15 cellular contexts compared by ENCODE assay signal in the genomic region with DNA sequence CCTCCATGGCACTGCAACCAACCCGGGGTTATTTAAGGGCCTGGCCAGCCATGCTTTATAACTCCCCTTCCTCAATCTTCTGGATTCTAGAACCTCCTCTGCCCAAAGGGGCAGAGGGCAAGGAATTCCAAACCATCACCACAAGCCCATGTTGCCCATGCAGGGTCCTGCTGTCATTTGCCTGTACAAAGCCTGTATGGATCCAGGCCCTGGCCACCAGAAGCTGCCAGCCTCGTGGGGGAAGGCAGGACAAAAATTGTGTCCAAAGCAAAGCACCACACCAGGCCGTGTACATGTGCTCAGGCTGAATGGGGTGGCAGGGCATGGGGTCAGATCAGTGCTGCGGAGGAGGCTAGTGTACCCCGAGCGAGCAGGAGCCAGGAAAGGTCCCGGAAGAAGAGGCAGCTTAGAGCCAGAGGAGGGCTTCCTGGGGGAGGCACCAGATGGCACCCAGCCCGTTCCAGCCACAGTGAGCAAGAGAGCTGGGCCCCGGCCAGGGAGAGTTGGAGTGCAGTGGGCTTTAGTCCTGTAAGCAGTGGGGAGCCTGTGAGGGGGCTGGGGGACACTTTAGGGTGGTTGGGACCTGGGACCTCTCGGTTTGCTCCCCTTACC. TPM values are rescaled to one million over a fixed set of nuclear protein-coding genes. Genes with fewer than 3 reads are reported as not detected.
DNase-seq lines count a peak whose midpoint lies in the region; ATAC-seq and TF ChIP-seq lines count a peak whose summit lies in the region.
"Had no signal": no experiment of that assay in that cellular context is flagged by ENCODE, and none has a peak within 500 bp of the region (broad histone marks: within the 10 kb centered on the region; RNA-seq: fewer than 3 reads in every experiment).

No MANE protein-coding gene starts in this region.

- H3K27ac ChIP-seq in colonic mucosa, result peak overlapping the region; percentile 20
- H3K27ac ChIP-seq in mucosa of rectum (ENCODE audit: low read depth in 2 of 2, low read length in 2 of 2), result peak overlapping the region; percentile 49
- peak overlapping the region; percentile 91 to 94 for H3K27ac ChIP-seq in tibial artery
- H3K27ac ChIP-seq: SJCRH30 had no signal

- H3K9me3 Mint-ChIP-seq in T-helper 2 cell treated with Interferon-gamma antibody and Interleukin-4, amounts not matched to agents 5 μg/mL and 100 μg/mL, for 36 hours, result no peaks in the 10 kb centered on the region
- H3K9me3 Mint-ChIP-seq: activated naive CD8-positive, alpha-beta T cell treated with anti-CD3 and anti-CD28 coated beads, Interleukin-2, amount 50 U/mL, for 24 hours had no signal

- ATAC-seq in HG03095 (IDR thresholded peaks at IDR 0.05; ENCODE audit: unreplicated experiment), result no peak
- ATAC-seq: activated naive CD8-positive, alpha-beta T cell treated with anti-CD3 and anti-CD28 coated beads, Interleukin-2, amount 50 U/mL, for 24 hours had no signal

- H3K36me3 Mint-ChIP-seq in T-helper 2 cell treated with Interferon-gamma antibody and Interleukin-4, amounts not matched to agents 5 μg/mL and 100 μg/mL, for 36 hours (ENCODE audit: low read depth), result peaks cover 46% of the 10 kb centered on the region

- no peak for TF ChIP-seq CTCF in colonic mucosa (IDR thresholded peaks at IDR 0.05)
- TF ChIP-seq CTCF in tibial artery (IDR thresholded peaks at IDR 0.05), result no peak

- intact Hi-C loops in colonic mucosa (cut with DNase I) (no loop called here), tibial artery (cut with DNase I; ENCODE audit: low total_unique reads) (no loop called here)

- no peaks in the 10 kb centered on the region for H3K4me1 Mint-ChIP-seq in T-helper 2 cell treated with Interferon-gamma antibody and Interleukin-4, amounts not matched to agents 5 μg/mL and 100 μg/mL, for 36 hours (ENCODE audit: low read depth)
- H3K4me1 Mint-ChIP-seq: activated naive CD8-positive, alpha-beta T cell treated with anti-CD3 and anti-CD28 coated beads, Interleukin-2, amount 50 U/mL, for 24 hours had no signal

- H3K9ac ChIP-seq in colonic mucosa (ENCODE audit: low read depth in 2 of 2, low read length in 2 of 2), result no peak overlapping the region
- no peak overlapping the region for H3K9ac ChIP-seq in mucosa of rectum (ENCODE audit: low read depth in 1 of 2, low read length in 2 of 2)

- H3K36me3 ChIP-seq in colonic mucosa, result peaks cover 59% of the 10 kb centered on the region
- H3K36me3 ChIP-seq in mucosa of rectum (ENCODE audit: control insufficient read depth in 2 of 2, insufficient read depth in 2 of 2, low read length in 2 of 2), result peaks cover 92 to 98% of the 10 kb centered on the region in 2 donors
- H3K36me3 ChIP-seq in tibial artery, result peaks cover 76 to 90% (median 81%) of the 10 kb centered on the region in 3 donors

- H3K4me1 ChIP-seq in colonic mucosa (no peaks in the 10 kb centered on the region), mucosa of rectum (ENCODE audit: control insufficient read depth in 2 of 2, insufficient read depth in 2 of 2, low read length in 2 of 2) (peaks cover 10 to 18% of the 10 kb centered on the region in 2 donors), tibial artery (peaks cover 0 to 100% (median 94%) of the 10 kb centered on the region in 4 donors)

- H3K27me3 ChIP-seq in colonic mucosa (no peaks in the 10 kb centered on the region), mucosa of rectum (ENCODE audit: control insufficient read depth in 2 of 2, insufficient read depth in 2 of 2, low read length in 2 of 2) (no peaks in the 10 kb centered on the region), tibial artery (no peaks in the 10 kb centered on the region)
- H3K27me3 ChIP-seq: SJCRH30 had no signal

- H3K4me3 Mint-ChIP-seq in T-helper 2 cell treated with Interferon-gamma antibody and Interleukin-4, amounts not matched to agents 5 μg/mL and 100 μg/mL, for 36 hours, result no peak overlapping the region
- H3K4me3 Mint-ChIP-seq: activated naive CD8-positive, alpha-beta T cell treated with anti-CD3 and anti-CD28 coated beads, Interleukin-2, amount 50 U/mL, for 24 hours had no signal

- no peaks in the 10 kb centered on the region for H3K27me3 Mint-ChIP-seq in T-helper 2 cell treated with Interferon-gamma antibody and Interleukin-4, amounts not matched to agents 5 μg/mL and 100 μg/mL, for 36 hours (ENCODE audit: low read depth)
- H3K27me3 Mint-ChIP-seq: activated naive CD8-positive, alpha-beta T cell treated with anti-CD3 and anti-CD28 coated beads, Interleukin-2, amount 50 U/mL, for 24 hours had no signal

- H3K4me3 ChIP-seq in colonic mucosa, result no peak overlapping the region
- no peak overlapping the region for H3K4me3 ChIP-seq in mucosa of rectum (ENCODE audit: low read length in 2 of 2)
- no peak overlapping the region for H3K4me3 ChIP-seq in tibial artery
- H3K4me3 ChIP-seq: SJCRH30 had no signal

- H3K27ac Mint-ChIP-seq in T-helper 2 cell treated with Interferon-gamma antibody and Interleukin-4, amounts not matched to agents 5 μg/mL and 100 μg/mL, for 36 hours, result peak overlapping the region; percentile 15
- H3K27ac Mint-ChIP-seq: activated naive CD8-positive, alpha-beta T cell treated with anti-CD3 and anti-CD28 coated beads, Interleukin-2, amount 50 U/mL, for 24 hours had no signal

- no peaks in the 10 kb centered on the region for H3K9me3 ChIP-seq in colonic mucosa
- H3K9me3 ChIP-seq in mucosa of rectum (ENCODE audit: control insufficient read depth in 2 of 2, low read length in 2 of 2), result no peaks in the 10 kb centered on the region
- H3K9me3 ChIP-seq in tibial artery, result no peaks in the 10 kb centered on the region
- H3K9me3 ChIP-seq: SJCRH30 had no signal

- no peak for DNase-seq in T-helper 2 cell treated with Interferon-gamma antibody and Interleukin-4, amounts not matched to agents 5 μg/mL and 100 μg/mL, for 36 hours (ENCODE audit: low spot score)
- DNase-seq in T-helper 2 cell (no peak), colonic mucosa (no peak), tibial artery (no peak), medulla oblongata (ENCODE audit: extremely low spot score) (no peak)
- DNase-seq in activated CD4-positive, alpha-beta T cell treated with anti-CD3 and anti-CD28 coated beads for 48 hours, result no peak
- DNase-seq: activated naive CD8-positive, alpha-beta T cell treated with anti-CD3 and anti-CD28 coated beads, Interleukin-2, amount 50 U/mL, for 24 hours; KBM-7; NCI-H1694; NCI-H526; occipital lobe; SJCRH30; stimulated activated CD4-positive, alpha-beta T cell treated with anti-CD3 and anti-CD28 coated beads, Interleukin-1b, Interleukin-23, amount 100 ng/mL, for 48 hours had no signal

RNA-seq across cellular contexts. Expression of a gene that starts 35.8 kb away (rescaled TPM):
- 1 to 10 TPM; 5.2 to 5.7 TPM for total RNA-seq in colonic mucosa
- total RNA-seq: occipital lobe, SJCRH30 had no signal

Comparison
In these comparisons a context has a peak if more than half of its experiments do, and no peak if none do; other contexts are left out.
1. H3K27ac ChIP-seq: peak in every context shown above with its lines; median percentile 92 in tibial artery; 49 in mucosa of rectum; 20 in colonic mucosa.